In the genomic region with DNA sequence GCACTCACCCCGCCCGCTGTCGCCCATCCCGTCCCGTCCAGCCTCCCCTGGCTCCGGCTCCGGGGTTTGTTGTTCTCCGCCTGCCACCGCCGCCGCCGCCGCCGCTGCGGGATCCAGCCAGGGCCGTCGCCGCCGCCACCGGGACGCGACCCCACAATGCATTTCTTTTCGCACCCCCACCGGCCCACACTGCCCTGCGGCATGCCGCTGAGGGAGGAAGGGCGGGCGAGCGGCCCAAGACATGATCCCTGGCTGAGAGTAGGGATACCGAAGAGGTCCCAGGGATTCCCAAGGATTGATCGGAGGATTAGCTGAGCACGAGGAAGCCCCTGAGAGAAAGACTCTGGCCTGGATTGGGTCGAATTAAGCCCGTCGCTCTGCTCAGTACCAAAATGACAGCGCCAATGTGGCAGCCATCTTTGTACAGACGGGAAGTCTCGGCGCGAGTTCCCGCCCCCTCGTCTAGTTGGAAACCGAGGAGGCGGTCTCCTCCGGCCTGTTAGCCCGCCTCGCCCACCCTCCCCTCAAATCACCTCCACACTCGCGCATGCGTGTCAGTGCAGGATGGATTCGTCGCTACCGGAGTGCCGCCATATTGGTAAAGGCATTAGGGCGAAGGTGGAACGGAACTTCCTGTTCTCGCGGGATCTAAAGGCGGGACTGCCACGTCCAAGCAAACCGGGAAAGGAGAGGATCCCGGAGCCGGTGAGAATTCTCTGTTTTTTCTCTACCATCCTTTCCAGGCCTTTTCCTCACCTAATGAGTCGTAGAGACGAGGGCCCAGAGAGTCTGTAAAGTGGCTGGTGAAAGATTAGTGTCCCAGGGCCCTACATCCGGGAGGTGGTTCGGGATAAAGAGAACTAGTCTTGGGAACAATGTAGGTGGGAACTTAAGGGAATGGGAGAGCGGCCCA, we compare ENCODE assay signal across 1 cellular context.
A peak's percentile ranks its signal among the peaks of the same experiment; 100 is the strongest.
TF ChIP-seq lines count a peak whose summit lies in the region.

TSS of gene RXRB (minus strand) at position 432 of the 913 bp plus-strand sequence. CDS start at position 243, 189 bp downstream.
A gene with protein sequence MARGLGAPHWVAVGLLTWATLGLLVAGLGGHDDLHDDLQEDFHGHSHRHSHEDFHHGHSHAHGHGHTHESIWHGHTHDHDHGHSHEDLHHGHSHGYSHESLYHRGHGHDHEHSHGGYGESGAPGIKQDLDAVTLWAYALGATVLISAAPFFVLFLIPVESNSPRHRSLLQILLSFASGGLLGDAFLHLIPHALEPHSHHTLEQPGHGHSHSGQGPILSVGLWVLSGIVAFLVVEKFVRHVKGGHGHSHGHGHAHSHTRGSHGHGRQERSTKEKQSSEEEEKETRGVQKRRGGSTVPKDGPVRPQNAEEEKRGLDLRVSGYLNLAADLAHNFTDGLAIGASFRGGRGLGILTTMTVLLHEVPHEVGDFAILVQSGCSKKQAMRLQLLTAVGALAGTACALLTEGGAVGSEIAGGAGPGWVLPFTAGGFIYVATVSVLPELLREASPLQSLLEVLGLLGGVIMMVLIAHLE (plus strand): TSS at position 634 of the 913 bp plus-strand sequence. CDS start 379 bp downstream, outside the sequence.

TF ChIP-seq in H1, 55 proteins besides CTCF, POLR2A, EP300 and RAD21 (continues in another document):
- TF ChIP-seq KDM4A (IDR thresholded peaks at IDR 0.05; ENCODE audit: low read depth, low read length, severe bottlenecking) (peak; percentile 85), SIN3A (conservative IDR thresholded peaks at IDR 0.05 in 1 of 2, IDR thresholded peaks at IDR 0.05 in 1 of 2; ENCODE audit: low read depth in 1 of 2, low read length in 2 of 2) (peak in 1 of 2 experiments; percentile 67; a peak in 1 of 4 replicates), ATF3 (IDR thresholded peaks at IDR 0.05; ENCODE audit: insufficient read depth, low read depth, low read length) (no peak), HDAC6 (IDR thresholded peaks at IDR 0.05; ENCODE audit: low read depth, low read length) (no peak), SP4 (IDR thresholded peaks at IDR 0.05; ENCODE audit: low read length) (0 out of 2 replicates have a peak, but pooled peaks have one; percentile 38), SAP30 (IDR thresholded peaks at IDR 0.05; ENCODE audit: insufficient read depth, insufficient replicate concordance, low read length) (peak; percentile 82), SP1 (IDR thresholded peaks at IDR 0.05; ENCODE audit: low read depth, low read length) (peak; percentile 72; the same call in 1 of the 2 replicates), EZH2 (IDR thresholded peaks at IDR 0.05; ENCODE audit: low read depth, low read length, severe bottlenecking) (no peak), FOSL1 (IDR thresholded peaks at IDR 0.05; ENCODE audit: insufficient read depth, low read depth, low read length) (no peak), CREB1 (IDR thresholded peaks at IDR 0.05) (peak; percentile 76), YY1 (IDR thresholded peaks at IDR 0.05; ENCODE audit: low read depth, low read length) (peak; percentile 100), CHD1 (IDR thresholded peaks at IDR 0.05; ENCODE audit: low read depth, low read length) (no peak), JUN (IDR thresholded peaks at IDR 0.05; ENCODE audit: low read depth, low read length) (no peak), RXRA (IDR thresholded peaks at IDR 0.05; ENCODE audit: insufficient read depth, low read depth, low read length) (no peak), RFX5 (IDR thresholded peaks at IDR 0.05; ENCODE audit: borderline replicate concordance, low read depth, low read length) (no peak), KDM1A (IDR thresholded peaks at IDR 0.05; ENCODE audit: borderline replicate concordance, low read length) (peak; percentile 67; the same call in 1 of the 2 replicates), CHD2 (IDR thresholded peaks at IDR 0.05; ENCODE audit: low read length) (peak; percentile 99), RBBP5 (IDR thresholded peaks at IDR 0.05; ENCODE audit: borderline replicate concordance, low read depth, low read length) (peak; percentile 94), TAF1 (IDR thresholded peaks at IDR 0.05; ENCODE audit: low read depth, low read length) (peak; percentile 84), TAF7 (optimal IDR thresholded peaks at IDR 0.05; ENCODE audit: borderline replicate concordance, low read depth, low read length) (peak; percentile 45), CEBPB (IDR thresholded peaks at IDR 0.05; ENCODE audit: low read depth, low read length) (no peak), SRF (IDR thresholded peaks at IDR 0.05; ENCODE audit: low read depth, low read length) (no peak), ASH2L (IDR thresholded peaks at IDR 0.05; ENCODE audit: low read length) (peak; percentile 89), ZNF274 (IDR thresholded peaks at IDR 0.05; ENCODE audit: borderline replicate concordance, extremely low read depth, low read length) (no peak), SIRT6 (IDR thresholded peaks at IDR 0.05; ENCODE audit: low read length) (no peak), RNF2 (IDR thresholded peaks at IDR 0.05; ENCODE audit: borderline replicate concordance, low read depth, low read length, missing control alignments, poor library complexity, severe bottlenecking) (no peak), GTF2F1 (IDR thresholded peaks at IDR 0.05; ENCODE audit: borderline replicate concordance, low read depth, low read length) (no peak), SP2 (IDR thresholded peaks at IDR 0.05; ENCODE audit: low read length) (no peak), TCF12 (IDR thresholded peaks at IDR 0.05; ENCODE audit: low read depth, low read length) (no peak), TBP (IDR thresholded peaks at IDR 0.05; ENCODE audit: low read depth, low read length) (peak; percentile 66), BCL11A (IDR thresholded peaks at IDR 0.05; ENCODE audit: low read depth in 2 of 2, low read length in 2 of 2) (no peak), CBX8 (IDR thresholded peaks at IDR 0.05; ENCODE audit: borderline replicate concordance, low read depth, low read length) (no peak), NRF1 (IDR thresholded peaks at IDR 0.05; ENCODE audit: low read depth, low read length) (peak; percentile 93), EGR1 (IDR thresholded peaks at IDR 0.05; ENCODE audit: borderline replicate concordance, low read depth, low read length) (peak; percentile 61; the same call in 1 of the 2 replicates), NANOG (IDR thresholded peaks at IDR 0.05; ENCODE audit: insufficient read depth, low read depth, low read length, poor library complexity, severe bottlenecking) (peak; percentile 4), BRCA1 (IDR thresholded peaks at IDR 0.05; ENCODE audit: low read depth, low read length) (peak; percentile 94), POU5F1 (IDR thresholded peaks at IDR 0.05; ENCODE audit: low read depth, low read length) (no peak), POLR2AphosphoS5 (IDR thresholded peaks at IDR 0.05; ENCODE audit: low read depth, low read length) (peak; percentile 84), GABPA (IDR thresholded peaks at IDR 0.05; ENCODE audit: borderline replicate concordance, insufficient read depth, low read length) (no peak), SIX5 (IDR thresholded peaks at IDR 0.05; ENCODE audit: low read depth, low read length) (peak; percentile 49), CBX5 (IDR thresholded peaks at IDR 0.05; ENCODE audit: low read depth, low read length) (no peak), JUND (IDR thresholded peaks at IDR 0.05; ENCODE audit: low read length) (0 out of 2 replicates have a peak, but pooled peaks have one; percentile 10), PHF8 (conservative IDR thresholded peaks at IDR 0.05; ENCODE audit: low read depth, low read length) (peak; percentile 92)
- TF ChIP-seq, protein P1, sequence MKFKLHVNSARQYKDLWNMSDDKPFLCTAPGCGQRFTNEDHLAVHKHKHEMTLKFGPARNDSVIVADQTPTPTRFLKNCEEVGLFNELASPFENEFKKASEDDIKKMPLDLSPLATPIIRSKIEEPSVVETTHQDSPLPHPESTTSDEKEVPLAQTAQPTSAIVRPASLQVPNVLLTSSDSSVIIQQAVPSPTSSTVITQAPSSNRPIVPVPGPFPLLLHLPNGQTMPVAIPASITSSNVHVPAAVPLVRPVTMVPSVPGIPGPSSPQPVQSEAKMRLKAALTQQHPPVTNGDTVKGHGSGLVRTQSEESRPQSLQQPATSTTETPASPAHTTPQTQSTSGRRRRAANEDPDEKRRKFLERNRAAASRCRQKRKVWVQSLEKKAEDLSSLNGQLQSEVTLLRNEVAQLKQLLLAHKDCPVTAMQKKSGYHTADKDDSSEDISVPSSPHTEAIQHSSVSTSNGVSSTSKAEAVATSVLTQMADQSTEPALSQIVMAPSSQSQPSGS (IDR thresholded peaks at IDR 0.05; ENCODE audit: low read length), result peak; percentile 83
- TF ChIP-seq, protein P2, sequence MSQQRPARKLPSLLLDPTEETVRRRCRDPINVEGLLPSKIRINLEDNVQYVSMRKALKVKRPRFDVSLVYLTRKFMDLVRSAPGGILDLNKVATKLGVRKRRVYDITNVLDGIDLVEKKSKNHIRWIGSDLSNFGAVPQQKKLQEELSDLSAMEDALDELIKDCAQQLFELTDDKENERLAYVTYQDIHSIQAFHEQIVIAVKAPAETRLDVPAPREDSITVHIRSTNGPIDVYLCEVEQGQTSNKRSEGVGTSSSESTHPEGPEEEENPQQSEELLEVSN (IDR thresholded peaks at IDR 0.05), result peak; percentile 55
- TF ChIP-seq, protein P3, sequence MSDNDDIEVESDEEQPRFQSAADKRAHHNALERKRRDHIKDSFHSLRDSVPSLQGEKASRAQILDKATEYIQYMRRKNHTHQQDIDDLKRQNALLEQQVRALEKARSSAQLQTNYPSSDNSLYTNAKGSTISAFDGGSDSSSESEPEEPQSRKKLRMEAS (IDR thresholded peaks at IDR 0.05), result peak; percentile 26
- TF ChIP-seq, protein P4, sequence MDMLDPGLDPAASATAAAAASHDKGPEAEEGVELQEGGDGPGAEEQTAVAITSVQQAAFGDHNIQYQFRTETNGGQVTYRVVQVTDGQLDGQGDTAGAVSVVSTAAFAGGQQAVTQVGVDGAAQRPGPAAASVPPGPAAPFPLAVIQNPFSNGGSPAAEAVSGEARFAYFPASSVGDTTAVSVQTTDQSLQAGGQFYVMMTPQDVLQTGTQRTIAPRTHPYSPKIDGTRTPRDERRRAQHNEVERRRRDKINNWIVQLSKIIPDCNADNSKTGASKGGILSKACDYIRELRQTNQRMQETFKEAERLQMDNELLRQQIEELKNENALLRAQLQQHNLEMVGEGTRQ (IDR thresholded peaks at IDR 0.05; ENCODE audit: low read length), result no peak
